In genomic region chr16:22381392-22381791, GRCh38 we compare ENCODE assay signal across 17 cellular contexts.
"Had no signal": no experiment of that assay in that cellular context is flagged by ENCODE, and none has a peak within 500 bp of the region (broad histone marks: within the 10 kb centered on the region; RNA-seq: fewer than 3 reads in every experiment).

No MANE protein-coding gene starts in this region.

- FAIRE-seq: pancreas, TTC549 had no signal

- ATAC-seq: left lobe of liver; pancreas; stimulated activated naive CD8-positive, alpha-beta T cell treated with anti-CD3 and anti-CD28 coated beads, Interleukin-15, amount 100 ng/mL, for 72 hours; WTC11 had no signal

- H3K27ac ChIP-seq: colonic mucosa, esophagus muscularis mucosa, hepatocyte, pancreas, sigmoid colon, testis had no signal

- H3K27me3 Mint-ChIP-seq: brain; naive B cell; stimulated activated naive CD8-positive, alpha-beta T cell treated with anti-CD3 and anti-CD28 coated beads, Interleukin-15, amount 100 ng/mL, for 72 hours had no signal

- H3K9me3 ChIP-seq: colonic mucosa, esophagus muscularis mucosa, pancreas, sigmoid colon, SK-N-SH, testis had no signal

- H3K36me3 ChIP-seq: colonic mucosa, pancreas, sigmoid colon had no signal

- H3K4me3 ChIP-seq: colonic mucosa, esophagus muscularis mucosa, hepatocyte, pancreas, sigmoid colon, testis had no signal

- H3K4me1 ChIP-seq: colonic mucosa, esophagus muscularis mucosa, pancreas, testis had no signal

- H3K27me3 ChIP-seq: colonic mucosa, esophagus muscularis mucosa, hepatocyte, pancreas, sigmoid colon, testis had no signal

- H3K4me1 Mint-ChIP-seq: brain, naive B cell had no signal

- H3K4me3 Mint-ChIP-seq: naive B cell, WTC11 had no signal

- H3K9me3 Mint-ChIP-seq: brain; naive B cell; stimulated activated naive CD8-positive, alpha-beta T cell treated with anti-CD3 and anti-CD28 coated beads, Interleukin-15, amount 100 ng/mL, for 72 hours; WTC11 had no signal

- H3K27ac Mint-ChIP-seq: brain, naive B cell, WTC11 had no signal

- H3K36me3 Mint-ChIP-seq: brain, naive B cell, WTC11 had no signal

- DNase-seq: activated T-cell treated with anti-CD3 and anti-CD28 coated beads, Interleukin-2, amount 50 U/mL, for 48 hours; central memory CD4-positive, alpha-beta T cell; colonic mucosa; islet precursor cell; naive B cell; pancreas; sigmoid colon; SK-N-SH; stimulated activated CD4-positive, alpha-beta T cell treated with anti-CD3 and anti-CD28 coated beads, Interleukin-1b, Interleukin-23, amount 100 ng/mL, for 48 hours; stimulated activated naive CD8-positive, alpha-beta T cell treated with anti-CD3 and anti-CD28 coated beads, Interleukin-15, amount 100 ng/mL, for 72 hours; testis had no signal
